ENCODE assay signal across 28 cellular contexts in the genomic region with DNA sequence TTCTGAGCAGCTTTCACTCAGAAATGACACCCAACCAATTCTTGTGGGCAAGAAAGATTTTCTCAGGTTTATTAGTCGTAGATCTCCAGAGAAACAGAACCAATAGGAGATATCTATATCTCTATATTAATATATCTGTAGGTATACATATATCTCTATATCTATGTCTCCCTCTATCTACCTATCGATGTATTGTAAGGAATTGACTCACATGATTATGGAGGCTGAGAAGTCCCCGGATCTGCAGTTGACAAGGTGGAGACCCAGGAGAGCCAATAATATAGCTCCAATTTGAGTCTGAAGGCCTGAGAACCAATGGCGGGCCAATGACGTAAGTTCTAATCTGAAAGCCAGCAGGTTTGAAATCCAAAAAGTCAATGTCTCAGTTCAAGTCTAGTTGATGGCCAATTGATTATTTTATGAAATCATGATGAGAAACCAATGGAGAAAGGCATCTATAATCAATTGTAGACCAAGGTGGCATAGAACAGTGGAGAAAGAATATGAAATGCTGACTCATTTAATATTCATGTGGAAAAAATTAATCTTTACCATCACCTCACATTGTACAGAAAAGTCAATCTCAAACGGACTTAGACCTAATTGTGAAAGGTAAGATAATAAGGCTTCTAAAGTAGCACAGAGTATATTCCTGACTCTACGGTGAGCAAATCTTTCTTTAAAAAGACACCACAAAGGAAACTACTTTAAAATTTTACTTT.
"Had no signal": no experiment of that assay in that cellular context is flagged by ENCODE, and none has a peak within 500 bp of the region (broad histone marks: within the 10 kb centered on the region; RNA-seq: fewer than 3 reads in every experiment).

No MANE protein-coding gene starts in this region.

- H3K36me3 ChIP-seq: brain microvascular endothelial cell, gastroesophageal sphincter, ovary, transverse colon had no signal

- DNase-seq: activated CD4-positive, alpha-beta T cell treated with anti-CD3 and anti-CD28 coated beads for 36 hours; activated CD4-positive, alpha-beta T cell treated with anti-CD3 and anti-CD28 coated beads, Interleukin-2, amount 50 U/mL, for 4 hours; activated CD4-positive, CD25-positive, alpha-beta regulatory T cell; activated CD8-positive, alpha-beta memory T cell treated with anti-CD3 and anti-CD28 coated beads for 24 hours; activated gamma-delta T cell; activated naive CD4-positive, alpha-beta T cell treated with anti-CD3 and anti-CD28 coated beads, Interleukin-2, amount 10 ng/mL, durations not matched to agents 7 days and 5 days; amniotic stem cell; brain microvascular endothelial cell; cortex of kidney; kidney; midbrain; naive thymus-derived CD4-positive, alpha-beta T cell; ovary; stimulated activated CD4-positive, alpha-beta T cell treated with anti-CD3 and anti-CD28 coated beads, Interleukin-12 subunit alpha, Interleukin-12 subunit beta, amount 100 ng/mL, for 4 hours; stimulated activated CD4-positive, alpha-beta T cell treated with anti-CD3 and anti-CD28 coated beads, Interleukin-4, amount 100 ng/mL, for 1 hour; stimulated activated naive CD8-positive, alpha-beta T cell treated with anti-CD3 and anti-CD28 coated beads, Interleukin-15, Interleukin-2, amounts not matched to agents 100 U/mL and 50 U/mL, for 24 hours; testis; transverse colon had no signal

- H3K4me2 ChIP-seq: hepatocyte had no signal

- ATAC-seq: activated CD4-positive, alpha-beta T cell treated with anti-CD3 and anti-CD28 coated beads for 36 hours; gastroesophageal sphincter; naive thymus-derived CD4-positive, alpha-beta T cell; sciatic nerve; stimulated activated naive CD8-positive, alpha-beta T cell treated with anti-CD3 and anti-CD28 coated beads, Interleukin-15, Interleukin-2, amounts not matched to agents 100 U/mL and 50 U/mL, for 24 hours had no signal

- H3K27ac Mint-ChIP-seq: activated CD4-positive, alpha-beta T cell treated with anti-CD3 and anti-CD28 coated beads for 36 hours; activated naive CD4-positive, alpha-beta T cell treated with anti-CD3 and anti-CD28 coated beads, Interleukin-2, amount 10 ng/mL, durations not matched to agents 7 days and 5 days; activated T-helper 1 cell treated with anti-CD3 and anti-CD28 coated beads, Interleukin-12 subunit alpha, Interleukin-12 subunit beta, Interleukin-2, Interleukin-4 antibody, amounts not matched to agents 30 ng/mL and 10 ng/mL and 1 ng/mL, durations not matched to agents 14 hours and 24 hours and 36 hours; memory B cell; naive thymus-derived CD4-positive, alpha-beta T cell; progenitor cell of endocrine pancreas had no signal

- FAIRE-seq: astrocyte, endothelial cell of umbilical vein, kidney, urothelium cell line had no signal

- H3K9me3 ChIP-seq: ovary, testis had no signal

- H2AFZ ChIP-seq: hepatocyte had no signal

- H3K4me1 Mint-ChIP-seq: activated CD4-positive, alpha-beta T cell treated with anti-CD3 and anti-CD28 coated beads for 36 hours; activated naive CD4-positive, alpha-beta T cell treated with anti-CD3 and anti-CD28 coated beads, Interleukin-2, amount 10 ng/mL, durations not matched to agents 7 days and 5 days; memory B cell; naive thymus-derived CD4-positive, alpha-beta T cell had no signal

- H3K27me3 ChIP-seq: brain microvascular endothelial cell, ovary, testis, transverse colon had no signal

- H3K9me3 Mint-ChIP-seq: activated naive CD4-positive, alpha-beta T cell treated with anti-CD3 and anti-CD28 coated beads, Interleukin-2, amount 10 ng/mL, durations not matched to agents 7 days and 5 days; activated T-helper 1 cell treated with anti-CD3 and anti-CD28 coated beads, Interleukin-12 subunit alpha, Interleukin-12 subunit beta, Interleukin-2, Interleukin-4 antibody, amounts not matched to agents 30 ng/mL and 10 ng/mL and 1 ng/mL, durations not matched to agents 14 hours and 24 hours and 36 hours had no signal

- H3K36me3 Mint-ChIP-seq: activated naive CD4-positive, alpha-beta T cell treated with anti-CD3 and anti-CD28 coated beads, Interleukin-2, amount 10 ng/mL, durations not matched to agents 7 days and 5 days; memory B cell; naive thymus-derived CD4-positive, alpha-beta T cell had no signal

- H3K4me3 Mint-ChIP-seq: activated CD4-positive, alpha-beta T cell treated with anti-CD3 and anti-CD28 coated beads for 36 hours; activated naive CD4-positive, alpha-beta T cell treated with anti-CD3 and anti-CD28 coated beads, Interleukin-2, amount 10 ng/mL, durations not matched to agents 7 days and 5 days; activated T-helper 1 cell treated with anti-CD3 and anti-CD28 coated beads, Interleukin-12 subunit alpha, Interleukin-12 subunit beta, Interleukin-2, Interleukin-4 antibody, amounts not matched to agents 30 ng/mL and 10 ng/mL and 1 ng/mL, durations not matched to agents 14 hours and 24 hours and 36 hours; memory B cell; naive thymus-derived CD4-positive, alpha-beta T cell had no signal

- H3K79me2 ChIP-seq: hepatocyte had no signal

- H3K4me1 ChIP-seq: gastroesophageal sphincter, testis had no signal

- H3K27me3 Mint-ChIP-seq: memory B cell had no signal

- H3K4me3 ChIP-seq: gastroesophageal sphincter, hepatocyte, ovary, skin epidermis, testis, transverse colon had no signal

- H3K27ac ChIP-seq: brain microvascular endothelial cell, gastroesophageal sphincter, hepatocyte, ovary, skin epidermis, testis, transverse colon had no signal
